8 cellular contexts compared by ENCODE assay signal in genomic region chr9:69175488-69175872, GRCh38. TPM values are rescaled to one million over a fixed set of nuclear protein-coding genes. Genes with fewer than 3 reads are reported as not detected.
A peak's percentile ranks its signal among the peaks of the same experiment; 100 is the strongest.
DNase-seq lines count a peak whose midpoint lies in the region; ATAC-seq, FAIRE-seq and TF ChIP-seq lines count a peak whose summit lies in the region.

No MANE protein-coding gene starts in this region.

- RAD21 ChIA-PET in HCT116 (lab: Charles Lee; ENCODE audit: low non-redundant PET in 1 of 2, low total read pairs in 2 of 2, uncharacterized antibody in 2 of 2, unreplicated experiment in 2 of 2): no interaction called here

- 44 to 54% methylated on average over 8 of the region's 8 CpGs for WGBS in thyroid gland, 2 donors

- H2AFZ ChIP-seq in HCT116 (ENCODE audit: low read depth, low read length, poor library complexity, severe bottlenecking) (no peak overlapping the region), PC-3 (ENCODE audit: low read length) (no peak overlapping the region)

- TF ChIP-seq CTCF in HCT116 (IDR thresholded peaks at IDR 0.05 in 2 of 3, conservative IDR thresholded peaks at IDR 0.05 in 1 of 3; ENCODE audit: borderline replicate concordance in 1 of 3, insufficient read depth in 1 of 3, low read depth in 2 of 3, low read length in 2 of 3) (no peak), PC-3 (conservative IDR thresholded peaks at IDR 0.05; ENCODE audit: low read depth, low read length) (no peak), foreskin fibroblast (IDR thresholded peaks at IDR 0.05; ENCODE audit: low read depth, low read length) (no peak), thyroid gland (IDR thresholded peaks at IDR 0.05) (no peak)

- H3K9ac ChIP-seq in HCT116 (ENCODE audit: low read length): no peak overlapping the region
- H3K9ac ChIP-seq in PC-3 (ENCODE audit: low read length): peak overlapping the region; percentile 69

- ATAC-seq in GM18519 (IDR thresholded peaks at IDR 0.05; ENCODE audit: low FRiP score, unreplicated experiment) (peak; percentile 18), HCT116 (no peak), PC-3 (no peak)

- CTCF ChIA-PET in HCT116 (lab: Charles Lee): interaction anchor here (1.7 kb wide), 1 partner anchor 17 kb away, joined by 4 read pairs; no protein-coding TSS in a partner anchor
- CTCF ChIA-PET in PC-3 (lab: Charles Lee): no interaction called here

- H3K27me3 ChIP-seq in HCT116 (ENCODE audit: insufficient read depth, low read length) (no peaks in the 10 kb centered on the region), PC-3 (ENCODE audit: low read length) (no peaks in the 10 kb centered on the region), thyroid gland (no peaks in the 10 kb centered on the region)

- peaks cover 20% of the 10 kb centered on the region for H3F3A ChIP-seq in PC-3 (ENCODE audit: low read length, unreplicated experiment)

- H3K9me2 ChIP-seq in HCT116 (ENCODE audit: insufficient read depth) (no peaks in the 10 kb centered on the region), PC-3 (replicated peaks; ENCODE audit: low read length) (no peaks in the 10 kb centered on the region)

- POLR2A ChIA-PET in HCT116 (lab: Charles Lee) (no interaction called here), PC-3 (lab: Charles Lee; ENCODE audit: unreplicated experiment) (no interaction called here)

- intact Hi-C loops in HCT116 (cut with micrococcal nuclease) (no loop called here), PC-3 (cut with micrococcal nuclease) (loop anchor here (5.0 kb wide), 1 partner anchor 53 kb away; no protein-coding TSS in a partner anchor), thyroid gland (cut with DNase I) (no loop called here)

- H3K79me2 ChIP-seq in HCT116 (ENCODE audit: insufficient read depth, low read length) (no peaks in the 10 kb centered on the region; the same call in 1 of the 2 replicates), PC-3 (ENCODE audit: low read length) (peaks cover 65% of the 10 kb centered on the region)

- peaks cover 38 to 50% of the 10 kb centered on the region in 2 experiments for H3K4me1 ChIP-seq in HCT116 (ENCODE audit: control insufficient read depth in 1 of 2, insufficient read depth in 2 of 2, low read length in 2 of 2)
- H3K4me1 ChIP-seq in PC-3 (ENCODE audit: insufficient read depth, low read length): peaks cover 91% of the 10 kb centered on the region
- H3K4me1 ChIP-seq in thyroid gland: peaks cover 22 to 61% of the 10 kb centered on the region in 2 donors

- no peak overlapping the region for H3K4me3 ChIP-seq in HCT116 (replicated peaks in 1 of 2; ENCODE audit: low read depth in 1 of 2, low read length in 2 of 2)
- peak overlapping the region; percentile 50; the same call in 1 of the 2 replicates for H3K4me3 ChIP-seq in PC-3 (ENCODE audit: low read length)
- H3K4me3 ChIP-seq in foreskin fibroblast (ENCODE audit: low read depth in 1 of 2, low read length in 2 of 2): peak overlapping the region; percentile 80 to 85
- H3K4me3 ChIP-seq in thyroid gland (replicated peaks in 1 of 3): peak overlapping the region in 1 of 3 donors; percentile 55

- no peaks in the 10 kb centered on the region for H4K20me1 ChIP-seq in HCT116 (ENCODE audit: insufficient read depth)
- H4K20me1 ChIP-seq in PC-3 (ENCODE audit: low read length): no peaks in the 10 kb centered on the region

- H3K9me3 ChIP-seq in HCT116 (ENCODE audit: control insufficient read depth in 1 of 2, insufficient read depth in 1 of 2, low read depth in 1 of 2, low read length in 2 of 2): no peaks in the 10 kb centered on the region
- H3K9me3 ChIP-seq in PC-3 (ENCODE audit: low read length): no peaks in the 10 kb centered on the region
- H3K9me3 ChIP-seq in thyroid gland: no peaks in the 10 kb centered on the region

- no peak for DNase-seq in HCT116 (ENCODE audit: low read depth, low spot score)
- no peak for DNase-seq in PC-3
- peak; percentile 71 to 75 for DNase-seq in foreskin fibroblast
- DNase-seq in thyroid gland: no peak
- DNase-seq in mucosa of gallbladder (ENCODE audit: low spot score): no peak
- DNase-seq in retina: no peak
- no peak for DNase-seq in frontal cortex (ENCODE audit: low spot score in 2 of 2)

- TF ChIP-seq POLR2A in HCT116 (IDR thresholded peaks at IDR 0.05; ENCODE audit: borderline replicate concordance, extremely low read depth, insufficient read depth, insufficient read length) (no peak), thyroid gland (IDR thresholded peaks at IDR 0.05) (no peak)

- no peak for FAIRE-seq in frontal cortex (lab: Jason Lieb, UNC)

- H3K27ac ChIP-seq in HCT116 (ENCODE audit: low read depth, low read length) (no peak overlapping the region), PC-3 (ENCODE audit: low read length) (peak overlapping the region; percentile 93), thyroid gland (peak overlapping the region; percentile 33 to 88 (median 68))

- no TSS peak for BruUV-seq in HCT116 (replicated peaks; lab: Mats Ljungman, UMichigan)
- TSS peak; percentile 24 for BruUV-seq in PC-3 (replicated peaks; lab: Mats Ljungman, UMichigan)

- H3K36me3 ChIP-seq in HCT116 (ENCODE audit: control insufficient read depth in 1 of 2, insufficient read depth in 2 of 2, low read length in 2 of 2): no peaks in the 10 kb centered on the region
- H3K36me3 ChIP-seq in PC-3 (ENCODE audit: low read depth, low read length): no peaks in the 10 kb centered on the region
- H3K36me3 ChIP-seq in thyroid gland: no peaks in the 10 kb centered on the region

- no peak for TF ChIP-seq RAD21 in HCT116 (IDR thresholded peaks at IDR 0.05; ENCODE audit: low read depth)

- H3K4me2 ChIP-seq in HCT116 (ENCODE audit: low read length): peak overlapping the region; percentile 23; the same call in 1 of the 2 replicates
- H3K4me2 ChIP-seq in PC-3 (ENCODE audit: low read length): peak overlapping the region; percentile 77

TF ChIP-seq in HCT116, 20 proteins besides CTCF, POLR2A, EP300 and RAD21:
- no peak for TF ChIP-seq MAX (IDR thresholded peaks at IDR 0.05)
- TF ChIP-seq EZH2phosphoT487 (IDR thresholded peaks at IDR 0.05; ENCODE audit: borderline replicate concordance): no peak
- no peak for TF ChIP-seq SRF (IDR thresholded peaks at IDR 0.05; ENCODE audit: low read depth)
- no peak for TF ChIP-seq CBX3 (IDR thresholded peaks at IDR 0.05; ENCODE audit: low read depth)
- TF ChIP-seq, protein P1, sequence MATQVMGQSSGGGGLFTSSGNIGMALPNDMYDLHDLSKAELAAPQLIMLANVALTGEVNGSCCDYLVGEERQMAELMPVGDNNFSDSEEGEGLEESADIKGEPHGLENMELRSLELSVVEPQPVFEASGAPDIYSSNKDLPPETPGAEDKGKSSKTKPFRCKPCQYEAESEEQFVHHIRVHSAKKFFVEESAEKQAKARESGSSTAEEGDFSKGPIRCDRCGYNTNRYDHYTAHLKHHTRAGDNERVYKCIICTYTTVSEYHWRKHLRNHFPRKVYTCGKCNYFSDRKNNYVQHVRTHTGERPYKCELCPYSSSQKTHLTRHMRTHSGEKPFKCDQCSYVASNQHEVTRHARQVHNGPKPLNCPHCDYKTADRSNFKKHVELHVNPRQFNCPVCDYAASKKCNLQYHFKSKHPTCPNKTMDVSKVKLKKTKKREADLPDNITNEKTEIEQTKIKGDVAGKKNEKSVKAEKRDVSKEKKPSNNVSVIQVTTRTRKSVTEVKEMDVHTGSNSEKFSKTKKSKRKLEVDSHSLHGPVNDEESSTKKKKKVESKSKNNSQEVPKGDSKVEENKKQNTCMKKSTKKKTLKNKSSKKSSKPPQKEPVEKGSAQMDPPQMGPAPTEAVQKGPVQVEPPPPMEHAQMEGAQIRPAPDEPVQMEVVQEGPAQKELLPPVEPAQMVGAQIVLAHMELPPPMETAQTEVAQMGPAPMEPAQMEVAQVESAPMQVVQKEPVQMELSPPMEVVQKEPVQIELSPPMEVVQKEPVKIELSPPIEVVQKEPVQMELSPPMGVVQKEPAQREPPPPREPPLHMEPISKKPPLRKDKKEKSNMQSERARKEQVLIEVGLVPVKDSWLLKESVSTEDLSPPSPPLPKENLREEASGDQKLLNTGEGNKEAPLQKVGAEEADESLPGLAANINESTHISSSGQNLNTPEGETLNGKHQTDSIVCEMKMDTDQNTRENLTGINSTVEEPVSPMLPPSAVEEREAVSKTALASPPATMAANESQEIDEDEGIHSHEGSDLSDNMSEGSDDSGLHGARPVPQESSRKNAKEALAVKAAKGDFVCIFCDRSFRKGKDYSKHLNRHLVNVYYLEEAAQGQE (IDR thresholded peaks at IDR 0.05; ENCODE audit: low read depth): no peak
- no peak for TF ChIP-seq EGR1 (IDR thresholded peaks at IDR 0.05; ENCODE audit: low read depth)
- no peak for TF ChIP-seq EZH2 (IDR thresholded peaks at IDR 0.05)
- no peak for TF ChIP-seq POLR2AphosphoS5 (IDR thresholded peaks at IDR 0.05; ENCODE audit: low read depth, low read length)
- no peak for TF ChIP-seq SP1 (IDR thresholded peaks at IDR 0.05; ENCODE audit: low read depth)
- no peak for TF ChIP-seq ATF3 (IDR thresholded peaks at IDR 0.05)
- TF ChIP-seq YY1 (IDR thresholded peaks at IDR 0.05; ENCODE audit: extremely low read depth, insufficient replicate concordance, low read depth, low read length): no peak
TF ChIP-seq in HCT116: peak in this region for 0.

RNA-seq across cellular contexts. Expression of gene TJP2, which starts 1.4 kb away (rescaled TPM):
- total RNA-seq in HCT116 (2021; ENCODE audit: unreplicated experiment) (39.7 TPM), PC-3 (2014; rRNA removed) (106 and 124 TPM in 2 replicates), thyroid gland (100 to 1,000 TPM; 200 to 266 (median 232) TPM), mucosa of gallbladder (116 TPM), frontal cortex (5.7 TPM)
- 23.4 and 25.8 TPM in 2 replicates for polyA plus RNA-seq in HCT116 (2012)

Comparison
In these comparisons a context has a peak if more than half of its experiments do, and no peak if none do; other contexts are left out.
1. DNase-seq: peak in foreskin fibroblast (2 of 2); none in HCT116 (single experiment), PC-3 (single experiment), thyroid gland (0 of 2), mucosa of gallbladder (single experiment), retina (single experiment) and frontal cortex (0 of 2).
2. H3K4me3 ChIP-seq: peak in PC-3 (single experiment) and foreskin fibroblast (2 of 2); none in HCT116 (0 of 2).